In the genomic region with DNA sequence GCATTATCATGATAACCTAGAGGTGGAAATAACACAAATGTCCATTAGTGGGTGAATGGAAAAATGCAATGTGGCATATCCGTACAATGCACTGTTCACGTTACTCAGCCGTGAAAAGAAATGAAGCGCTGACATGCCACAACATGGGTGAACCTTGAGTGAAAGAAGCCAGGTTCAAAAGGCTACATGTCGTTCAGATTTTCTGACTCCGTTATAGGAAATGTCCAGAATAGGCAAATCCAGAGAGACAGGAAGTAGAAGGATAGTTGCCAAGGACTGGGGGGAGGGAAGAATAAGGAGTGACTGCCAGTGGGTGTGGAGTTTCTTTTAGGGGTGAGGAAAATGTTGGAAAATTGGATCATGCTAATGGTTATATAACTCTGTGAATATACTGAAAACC, we compare ENCODE assay signal across 18 cellular contexts.
A peak's percentile ranks its signal among the peaks of the same experiment; 100 is the strongest.
DNase-seq lines count a peak whose midpoint lies in the region; ATAC-seq and TF ChIP-seq lines count a peak whose summit lies in the region.
"Had no signal": no experiment of that assay in that cellular context is flagged by ENCODE, and none has a peak within 500 bp of the region (broad histone marks: within the 10 kb centered on the region; RNA-seq: fewer than 3 reads in every experiment).

No MANE protein-coding gene starts in this region.

- no peak for ATAC-seq in HG03097 (IDR thresholded peaks at IDR 0.05; ENCODE audit: low FRiP score, unreplicated experiment)

- H3K4me3 ChIP-seq in breast epithelium (no peak overlapping the region), fibroblast of pulmonary artery (replicated peaks; ENCODE audit: low read depth, low read length) (no peak overlapping the region), skeletal muscle satellite cell (ENCODE audit: low read length) (peak overlapping the region; percentile 1), Caco-2 (ENCODE audit: low read depth, low read length) (no peak overlapping the region)

- no peaks in the 10 kb centered on the region for H3K27me3 ChIP-seq in breast epithelium
- no peaks in the 10 kb centered on the region for H3K27me3 ChIP-seq in skeletal muscle satellite cell (ENCODE audit: control insufficient read depth, insufficient read depth, low read length)
- no peaks in the 10 kb centered on the region for H3K27me3 ChIP-seq in Caco-2 (replicated peaks; ENCODE audit: control insufficient read depth, insufficient read depth, low read length)

- CTCF ChIA-PET in MCF 10A (lab: Yijun Ruan, JAX) (no interaction called here), Caco-2 (lab: Charles Lee) (no interaction called here)

- intact Hi-C loops in MCF 10A (cut with micrococcal nuclease) (loop anchor here (1.0 kb wide), 1 partner anchor 73 kb away; no protein-coding TSS in a partner anchor), breast epithelium (cut with DNase I; ENCODE audit: low total_unique reads) (no loop called here), Caco-2 (cut with micrococcal nuclease; ENCODE audit: unreplicated experiment) (no loop called here)

- H3K4me1 Mint-ChIP-seq in MCF 10A (ENCODE audit: insufficient read depth, unreplicated experiment): peaks cover 32% of the 10 kb centered on the region
- no peaks in the 10 kb centered on the region for H3K4me1 Mint-ChIP-seq in Caco-2 (ENCODE audit: low read depth, unreplicated experiment)
- H3K4me1 Mint-ChIP-seq: mesothelial cell of epicardium had no signal

- BruUV-seq in MCF 10A (replicated peaks; lab: Mats Ljungman, UMichigan) (no TSS peak), Caco-2 (replicated peaks; lab: Mats Ljungman, UMichigan) (no TSS peak)

- TF ChIP-seq POLR2A in breast epithelium (IDR thresholded peaks at IDR 0.05): no peak

- H3K36me3 ChIP-seq in breast epithelium: no peaks in the 10 kb centered on the region
- peaks cover 21% of the 10 kb centered on the region for H3K36me3 ChIP-seq in skeletal muscle satellite cell (ENCODE audit: insufficient read depth, low read length)
- no peaks in the 10 kb centered on the region; the same call in 1 of the 2 replicates for H3K36me3 ChIP-seq in Caco-2 (ENCODE audit: control insufficient read depth, insufficient read depth, low read length)

- peak overlapping the region; percentile 60 for H3K4me2 ChIP-seq in skeletal muscle satellite cell (ENCODE audit: low read length)

- POLR2A ChIA-PET in MCF 10A (lab: Yijun Ruan, JAX) (no interaction called here), Caco-2 (lab: Charles Lee) (no interaction called here)

- H3K4me1 ChIP-seq in breast epithelium: no peaks in the 10 kb centered on the region
- H3K4me1 ChIP-seq in skeletal muscle satellite cell (ENCODE audit: control insufficient read depth, insufficient read depth, low read length): peaks cover 21% of the 10 kb centered on the region
- H3K4me1 ChIP-seq in Caco-2: no peaks in the 10 kb centered on the region

- H3K9me3 Mint-ChIP-seq in MCF 10A (ENCODE audit: unreplicated experiment) (no peaks in the 10 kb centered on the region), Caco-2 (ENCODE audit: unreplicated experiment) (no peaks in the 10 kb centered on the region)
- H3K9me3 Mint-ChIP-seq: activated CD4-positive, alpha-beta T cell treated with anti-CD3 and anti-CD28 coated beads, Interleukin-2, amount 10 ng/mL, durations not matched to agents 7 days and 5 days; activated naive CD4-positive, alpha-beta T cell treated with anti-CD3 and anti-CD28 coated beads for 36 hours; mesothelial cell of epicardium had no signal

- H3K27ac Mint-ChIP-seq in MCF 10A (ENCODE audit: low read depth, unreplicated experiment) (peak overlapping the region; percentile 31), Caco-2 (ENCODE audit: unreplicated experiment) (no peak overlapping the region)
- H3K27ac Mint-ChIP-seq: activated CD4-positive, alpha-beta T cell treated with anti-CD3 and anti-CD28 coated beads, Interleukin-2, amount 10 ng/mL, durations not matched to agents 7 days and 5 days; activated naive CD4-positive, alpha-beta T cell treated with anti-CD3 and anti-CD28 coated beads for 36 hours; brain; CD4-positive, CD25-positive, alpha-beta regulatory T cell had no signal

- TF ChIP-seq CTCF in MCF 10A (IDR thresholded peaks at IDR 0.05; ENCODE audit: unreplicated experiment) (no peak), breast epithelium (IDR thresholded peaks at IDR 0.05) (no peak), fibroblast of pulmonary artery (IDR thresholded peaks at IDR 0.05; ENCODE audit: low read length, missing control alignments) (no peak), Caco-2 (IDR thresholded peaks at IDR 0.05; ENCODE audit: insufficient read depth in 1 of 2, low read depth in 1 of 2, low read length in 1 of 2, severe bottlenecking in 1 of 2, unreplicated experiment in 1 of 2) (no peak)

- DNase-seq in MCF 10A (ENCODE audit: unreplicated experiment) (peak; percentile 56), breast epithelium (ENCODE audit: low spot score in 2 of 2) (no peak), fibroblast of pulmonary artery (ENCODE audit: low read depth) (peak; percentile 57), Caco-2 (no peak), middle frontal gyrus (ENCODE audit: extremely low spot score, low spot score) (no peak)
- DNase-seq: activated CD4-positive, alpha-beta T cell treated with anti-CD3 and anti-CD28 coated beads, Interleukin-2, amount 10 ng/mL, durations not matched to agents 7 days and 5 days; activated naive CD4-positive, alpha-beta T cell treated with anti-CD3 and anti-CD28 coated beads for 36 hours; CD4-positive, CD25-positive, alpha-beta regulatory T cell; DMS79; hippocampal formation; NCI-H2029 treated with DMSO at 0.1 percent for 48 hours; NCI-H524 treated with DMSO at 0.1 percent for 48 hours; retina had no signal

- H3K27me3 Mint-ChIP-seq in MCF 10A (ENCODE audit: insufficient read depth, unreplicated experiment) (no peaks in the 10 kb centered on the region), Caco-2 (ENCODE audit: insufficient read depth, unreplicated experiment) (no peaks in the 10 kb centered on the region)
- H3K27me3 Mint-ChIP-seq: activated CD4-positive, alpha-beta T cell treated with anti-CD3 and anti-CD28 coated beads, Interleukin-2, amount 10 ng/mL, durations not matched to agents 7 days and 5 days; brain; CD4-positive, CD25-positive, alpha-beta regulatory T cell had no signal

- H3K36me3 Mint-ChIP-seq in MCF 10A (ENCODE audit: insufficient read depth, unreplicated experiment): peaks cover 24% of the 10 kb centered on the region
- H3K36me3 Mint-ChIP-seq in Caco-2 (ENCODE audit: insufficient read depth, unreplicated experiment): peaks cover 15% of the 10 kb centered on the region

- H3K27ac ChIP-seq in breast epithelium (no peak overlapping the region), angular gyrus (ENCODE audit: low read depth, low read length) (peak overlapping the region; percentile 47)

- H3K9me3 ChIP-seq in breast epithelium: no peaks in the 10 kb centered on the region
- H3K9me3 ChIP-seq in skeletal muscle satellite cell (replicated peaks; ENCODE audit: low read length): no peaks in the 10 kb centered on the region
- no peaks in the 10 kb centered on the region for H3K9me3 ChIP-seq in Caco-2

- H3K9ac ChIP-seq in skeletal muscle satellite cell (ENCODE audit: low read depth, low read length): peak overlapping the region; percentile 35

- H3K4me3 Mint-ChIP-seq in MCF 10A (ENCODE audit: unreplicated experiment) (peak overlapping the region; percentile 53), Caco-2 (ENCODE audit: unreplicated experiment) (no peak overlapping the region)
- H3K4me3 Mint-ChIP-seq: activated CD4-positive, alpha-beta T cell treated with anti-CD3 and anti-CD28 coated beads, Interleukin-2, amount 10 ng/mL, durations not matched to agents 7 days and 5 days; activated naive CD4-positive, alpha-beta T cell treated with anti-CD3 and anti-CD28 coated beads for 36 hours; brain; CD4-positive, CD25-positive, alpha-beta regulatory T cell; mesothelial cell of epicardium had no signal

Comparison
In these comparisons a context has a peak if more than half of its experiments do, and no peak if none do; other contexts are left out.
1. DNase-seq: peak in MCF 10A (single experiment) and fibroblast of pulmonary artery (single experiment); none in breast epithelium (0 of 2), Caco-2 (0 of 2) and middle frontal gyrus (single experiment).